Comparison of ENCODE assay signal across 1 cellular context in genomic region chr7:142808802-142809583, GRCh38.
TF ChIP-seq lines count a peak whose summit lies in the region.

No MANE protein-coding gene starts in this region.

TF ChIP-seq in HepG2, 621 proteins besides CTCF, POLR2A, EP300 and RAD21:
- TF ChIP-seq MAFF (IDR thresholded peaks at IDR 0.05; ENCODE audit: low read depth, low read length) (no peak), HOXA9 (CRISPR knock-in tag; IDR thresholded peaks at IDR 0.05; ENCODE audit: borderline replicate concordance) (no peak), CAMTA2 (CRISPR knock-in tag; IDR thresholded peaks at IDR 0.05; ENCODE audit: borderline replicate concordance) (no peak), ZFP91 (CRISPR knock-in tag; IDR thresholded peaks at IDR 0.05; ENCODE audit: borderline replicate concordance) (no peak), IKZF1 (IDR thresholded peaks at IDR 0.05) (no peak)
